12 cellular contexts compared by ENCODE assay signal in the genomic region with DNA sequence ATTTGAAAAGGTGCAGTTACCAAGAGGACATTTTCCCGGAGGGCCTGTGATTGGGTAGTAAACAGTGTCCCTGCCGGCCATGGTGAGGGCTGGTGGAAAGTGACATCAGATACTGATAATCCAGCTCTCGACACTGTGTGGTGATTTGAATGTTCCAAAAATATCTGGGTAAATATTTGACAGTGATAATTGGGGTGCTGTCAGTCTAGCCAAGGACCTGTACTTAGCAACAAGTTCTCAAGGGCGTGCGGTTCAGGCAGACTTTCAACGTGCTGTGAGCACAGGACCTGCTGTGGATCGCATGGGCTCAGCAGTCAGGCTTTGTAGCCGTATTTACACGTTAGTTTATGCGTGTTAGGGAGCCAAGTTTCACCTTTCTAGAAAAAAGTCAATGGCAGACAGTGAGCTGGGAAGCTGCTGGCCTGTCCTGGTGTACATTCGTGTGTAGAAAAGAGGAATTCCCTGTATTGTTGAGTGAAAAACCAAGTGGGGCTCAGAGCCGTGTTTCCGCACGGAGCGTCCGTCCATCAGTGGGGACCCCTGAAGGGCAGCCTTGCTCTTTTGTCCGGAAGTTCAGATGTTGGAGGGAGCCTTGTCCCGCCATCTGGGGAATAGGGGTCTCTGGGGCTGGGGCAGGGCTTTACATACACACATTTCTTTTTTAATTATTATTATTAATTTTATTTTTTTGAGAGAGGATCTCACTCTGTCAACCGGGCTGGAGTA.
"Had no signal": no experiment of that assay in that cellular context is flagged by ENCODE, and none has a peak within 500 bp of the region (broad histone marks: within the 10 kb centered on the region; RNA-seq: fewer than 3 reads in every experiment).

No MANE protein-coding gene starts in this region.

- H3K4me3 ChIP-seq: breast epithelium had no signal

- H3K9me3 ChIP-seq: breast epithelium had no signal

- DNase-seq: activated CD4-positive, alpha-beta T cell treated with anti-CD3 and anti-CD28 coated beads, Interleukin-2, amount 50 U/mL, for 1 hour; activated effector memory CD4-positive, alpha-beta T cell treated with anti-CD3 and anti-CD28 coated beads, Interleukin-2, amount 50 U/mL, for 16 hours; activated T-cell treated with anti-CD3 and anti-CD28 coated beads, Interleukin-2, amount 50 U/mL, for 24 hours; amniotic stem cell; cortex of kidney; effector memory CD4-positive, alpha-beta T cell; occipital lobe; stimulated activated CD4-positive, alpha-beta T cell treated with anti-CD3 and anti-CD28 coated beads, Interleukin-4, amount 100 ng/mL, for 24 hours; stimulated activated naive CD8-positive, alpha-beta T cell treated with anti-CD3 and anti-CD28 coated beads, Interleukin-15, amount 100 ng/mL, for 72 hours had no signal

- H3K27me3 ChIP-seq: breast epithelium had no signal

- ATAC-seq: activated naive CD4-positive, alpha-beta T cell treated with anti-CD3 and anti-CD28 coated beads, Interleukin-2, amount 50 U/mL, for 72 hours; natural killer cell treated with Interleukin-12 subunit alpha and Interleukin-12 subunit beta and Interleukin-15 and Interleukin-18, amount 100 ng/mL, for 72 hours; stimulated activated naive CD8-positive, alpha-beta T cell treated with anti-CD3 and anti-CD28 coated beads, Interleukin-15, amount 100 ng/mL, for 72 hours had no signal

- H3K27ac ChIP-seq: breast epithelium had no signal

- H3K4me1 ChIP-seq: breast epithelium had no signal
